Comparison of ENCODE assay signal across 1 cellular context in genomic region chr7:32768338-32768737, GRCh38.
TF ChIP-seq lines count a peak whose summit lies in the region.

No MANE protein-coding gene starts in this region.

TF ChIP-seq in K562, 482 proteins besides CTCF, POLR2A, EP300 and RAD21 (continued from another document):
- TF ChIP-seq, protein P1, sequence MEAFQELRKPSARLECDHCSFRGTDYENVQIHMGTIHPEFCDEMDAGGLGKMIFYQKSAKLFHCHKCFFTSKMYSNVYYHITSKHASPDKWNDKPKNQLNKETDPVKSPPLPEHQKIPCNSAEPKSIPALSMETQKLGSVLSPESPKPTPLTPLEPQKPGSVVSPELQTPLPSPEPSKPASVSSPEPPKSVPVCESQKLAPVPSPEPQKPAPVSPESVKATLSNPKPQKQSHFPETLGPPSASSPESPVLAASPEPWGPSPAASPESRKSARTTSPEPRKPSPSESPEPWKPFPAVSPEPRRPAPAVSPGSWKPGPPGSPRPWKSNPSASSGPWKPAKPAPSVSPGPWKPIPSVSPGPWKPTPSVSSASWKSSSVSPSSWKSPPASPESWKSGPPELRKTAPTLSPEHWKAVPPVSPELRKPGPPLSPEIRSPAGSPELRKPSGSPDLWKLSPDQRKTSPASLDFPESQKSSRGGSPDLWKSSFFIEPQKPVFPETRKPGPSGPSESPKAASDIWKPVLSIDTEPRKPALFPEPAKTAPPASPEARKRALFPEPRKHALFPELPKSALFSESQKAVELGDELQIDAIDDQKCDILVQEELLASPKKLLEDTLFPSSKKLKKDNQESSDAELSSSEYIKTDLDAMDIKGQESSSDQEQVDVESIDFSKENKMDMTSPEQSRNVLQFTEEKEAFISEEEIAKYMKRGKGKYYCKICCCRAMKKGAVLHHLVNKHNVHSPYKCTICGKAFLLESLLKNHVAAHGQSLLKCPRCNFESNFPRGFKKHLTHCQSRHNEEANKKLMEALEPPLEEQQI (IDR thresholded peaks at IDR 0.05), result 0 out of 2 replicates have a peak, but pooled peaks have one; percentile 54
